Comparison of ENCODE assay signal across 1 cellular context in the genomic region with DNA sequence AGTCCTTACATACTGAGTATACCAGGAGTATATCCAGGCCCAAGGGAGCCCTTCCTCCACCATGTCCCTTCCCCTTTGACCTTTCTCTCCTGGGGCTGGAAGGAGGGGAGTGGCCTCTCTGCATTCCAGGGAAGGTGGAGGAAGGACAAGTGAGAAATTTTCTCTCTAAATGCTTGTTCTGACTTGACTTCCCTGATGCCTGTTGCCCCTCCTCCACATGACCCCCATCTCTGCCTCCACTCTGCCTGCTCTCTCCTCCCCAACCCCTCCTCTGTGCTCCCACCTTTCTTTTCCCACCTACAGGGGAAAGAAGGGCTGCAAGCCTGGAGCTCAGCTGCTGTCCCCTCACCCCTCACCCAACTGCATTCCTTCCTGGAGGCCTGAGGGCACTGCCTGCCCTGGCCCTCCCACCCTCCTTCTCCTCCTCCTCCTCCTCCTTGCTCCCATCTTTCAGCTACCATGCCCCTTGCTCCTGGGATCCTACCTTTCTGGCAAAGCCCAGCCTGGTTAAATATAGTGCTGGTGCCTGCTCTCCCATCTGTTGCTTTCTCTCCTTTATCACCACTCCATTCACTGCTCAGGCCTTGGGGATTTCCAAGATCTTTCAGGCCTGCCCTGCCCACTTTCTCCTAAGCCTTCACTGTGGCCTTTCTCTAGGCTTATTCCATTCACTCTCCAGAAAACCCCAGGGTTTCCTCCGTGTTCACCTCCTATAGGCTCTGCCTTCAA.
TF ChIP-seq lines count a peak whose summit lies in the region.

No MANE protein-coding gene starts in this region.

TF ChIP-seq in GM12878, 131 proteins besides CTCF, POLR2A, EP300 and RAD21:
- TF ChIP-seq, protein P1, sequence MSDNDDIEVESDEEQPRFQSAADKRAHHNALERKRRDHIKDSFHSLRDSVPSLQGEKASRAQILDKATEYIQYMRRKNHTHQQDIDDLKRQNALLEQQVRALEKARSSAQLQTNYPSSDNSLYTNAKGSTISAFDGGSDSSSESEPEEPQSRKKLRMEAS (IDR thresholded peaks at IDR 0.05; ENCODE audit: low read depth, low read length): no peak
- TF ChIP-seq HDAC2 (IDR thresholded peaks at IDR 0.05) (no peak), MYB (IDR thresholded peaks at IDR 0.05; ENCODE audit: borderline replicate concordance, low read depth, low read length) (no peak), ZBED1 (IDR thresholded peaks at IDR 0.05; ENCODE audit: borderline replicate concordance) (no peak), BMI1 (IDR thresholded peaks at IDR 0.05; ENCODE audit: borderline replicate concordance) (no peak), SPI1 (IDR thresholded peaks at IDR 0.05; ENCODE audit: borderline replicate concordance, insufficient read depth, low read depth, low read length) (no peak), HCFC1 (IDR thresholded peaks at IDR 0.05; ENCODE audit: low read length) (no peak), CHD2 (IDR thresholded peaks at IDR 0.05; ENCODE audit: borderline replicate concordance, low read depth, low read length) (no peak), CHD4 (IDR thresholded peaks at IDR 0.05) (no peak), ZNF24 (IDR thresholded peaks at IDR 0.05) (no peak), POLR2AphosphoS2 (IDR thresholded peaks at IDR 0.05; ENCODE audit: low read depth, low read length) (no peak)
- TF ChIP-seq, protein P2, sequence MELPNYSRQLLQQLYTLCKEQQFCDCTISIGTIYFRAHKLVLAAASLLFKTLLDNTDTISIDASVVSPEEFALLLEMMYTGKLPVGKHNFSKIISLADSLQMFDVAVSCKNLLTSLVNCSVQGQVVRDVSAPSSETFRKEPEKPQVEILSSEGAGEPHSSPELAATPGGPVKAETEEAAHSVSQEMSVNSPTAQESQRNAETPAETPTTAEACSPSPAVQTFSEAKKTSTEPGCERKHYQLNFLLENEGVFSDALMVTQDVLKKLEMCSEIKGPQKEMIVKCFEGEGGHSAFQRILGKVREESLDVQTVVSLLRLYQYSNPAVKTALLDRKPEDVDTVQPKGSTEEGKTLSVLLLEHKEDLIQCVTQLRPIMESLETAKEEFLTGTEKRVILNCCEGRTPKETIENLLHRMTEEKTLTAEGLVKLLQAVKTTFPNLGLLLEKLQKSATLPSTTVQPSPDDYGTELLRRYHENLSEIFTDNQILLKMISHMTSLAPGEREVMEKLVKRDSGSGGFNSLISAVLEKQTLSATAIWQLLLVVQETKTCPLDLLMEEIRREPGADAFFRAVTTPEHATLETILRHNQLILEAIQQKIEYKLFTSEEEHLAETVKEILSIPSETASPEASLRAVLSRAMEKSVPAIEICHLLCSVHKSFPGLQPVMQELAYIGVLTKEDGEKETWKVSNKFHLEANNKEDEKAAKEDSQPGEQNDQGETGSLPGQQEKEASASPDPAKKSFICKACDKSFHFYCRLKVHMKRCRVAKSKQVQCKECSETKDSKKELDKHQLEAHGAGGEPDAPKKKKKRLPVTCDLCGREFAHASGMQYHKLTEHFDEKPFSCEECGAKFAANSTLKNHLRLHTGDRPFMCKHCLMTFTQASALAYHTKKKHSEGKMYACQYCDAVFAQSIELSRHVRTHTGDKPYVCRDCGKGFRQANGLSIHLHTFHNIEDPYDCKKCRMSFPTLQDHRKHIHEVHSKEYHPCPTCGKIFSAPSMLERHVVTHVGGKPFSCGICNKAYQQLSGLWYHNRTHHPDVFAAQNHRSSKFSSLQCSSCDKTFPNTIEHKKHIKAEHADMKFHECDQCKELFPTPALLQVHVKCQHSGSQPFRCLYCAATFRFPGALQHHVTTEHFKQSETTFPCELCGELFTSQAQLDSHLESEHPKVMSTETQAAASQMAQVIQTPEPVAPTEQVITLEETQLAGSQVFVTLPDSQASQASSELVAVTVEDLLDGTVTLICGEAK (IDR thresholded peaks at IDR 0.05; ENCODE audit: borderline replicate concordance): no peak
- TF ChIP-seq, protein P3, sequence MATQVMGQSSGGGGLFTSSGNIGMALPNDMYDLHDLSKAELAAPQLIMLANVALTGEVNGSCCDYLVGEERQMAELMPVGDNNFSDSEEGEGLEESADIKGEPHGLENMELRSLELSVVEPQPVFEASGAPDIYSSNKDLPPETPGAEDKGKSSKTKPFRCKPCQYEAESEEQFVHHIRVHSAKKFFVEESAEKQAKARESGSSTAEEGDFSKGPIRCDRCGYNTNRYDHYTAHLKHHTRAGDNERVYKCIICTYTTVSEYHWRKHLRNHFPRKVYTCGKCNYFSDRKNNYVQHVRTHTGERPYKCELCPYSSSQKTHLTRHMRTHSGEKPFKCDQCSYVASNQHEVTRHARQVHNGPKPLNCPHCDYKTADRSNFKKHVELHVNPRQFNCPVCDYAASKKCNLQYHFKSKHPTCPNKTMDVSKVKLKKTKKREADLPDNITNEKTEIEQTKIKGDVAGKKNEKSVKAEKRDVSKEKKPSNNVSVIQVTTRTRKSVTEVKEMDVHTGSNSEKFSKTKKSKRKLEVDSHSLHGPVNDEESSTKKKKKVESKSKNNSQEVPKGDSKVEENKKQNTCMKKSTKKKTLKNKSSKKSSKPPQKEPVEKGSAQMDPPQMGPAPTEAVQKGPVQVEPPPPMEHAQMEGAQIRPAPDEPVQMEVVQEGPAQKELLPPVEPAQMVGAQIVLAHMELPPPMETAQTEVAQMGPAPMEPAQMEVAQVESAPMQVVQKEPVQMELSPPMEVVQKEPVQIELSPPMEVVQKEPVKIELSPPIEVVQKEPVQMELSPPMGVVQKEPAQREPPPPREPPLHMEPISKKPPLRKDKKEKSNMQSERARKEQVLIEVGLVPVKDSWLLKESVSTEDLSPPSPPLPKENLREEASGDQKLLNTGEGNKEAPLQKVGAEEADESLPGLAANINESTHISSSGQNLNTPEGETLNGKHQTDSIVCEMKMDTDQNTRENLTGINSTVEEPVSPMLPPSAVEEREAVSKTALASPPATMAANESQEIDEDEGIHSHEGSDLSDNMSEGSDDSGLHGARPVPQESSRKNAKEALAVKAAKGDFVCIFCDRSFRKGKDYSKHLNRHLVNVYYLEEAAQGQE (IDR thresholded peaks at IDR 0.05; ENCODE audit: low read depth, low read length): no peak
- TF ChIP-seq, protein P4, sequence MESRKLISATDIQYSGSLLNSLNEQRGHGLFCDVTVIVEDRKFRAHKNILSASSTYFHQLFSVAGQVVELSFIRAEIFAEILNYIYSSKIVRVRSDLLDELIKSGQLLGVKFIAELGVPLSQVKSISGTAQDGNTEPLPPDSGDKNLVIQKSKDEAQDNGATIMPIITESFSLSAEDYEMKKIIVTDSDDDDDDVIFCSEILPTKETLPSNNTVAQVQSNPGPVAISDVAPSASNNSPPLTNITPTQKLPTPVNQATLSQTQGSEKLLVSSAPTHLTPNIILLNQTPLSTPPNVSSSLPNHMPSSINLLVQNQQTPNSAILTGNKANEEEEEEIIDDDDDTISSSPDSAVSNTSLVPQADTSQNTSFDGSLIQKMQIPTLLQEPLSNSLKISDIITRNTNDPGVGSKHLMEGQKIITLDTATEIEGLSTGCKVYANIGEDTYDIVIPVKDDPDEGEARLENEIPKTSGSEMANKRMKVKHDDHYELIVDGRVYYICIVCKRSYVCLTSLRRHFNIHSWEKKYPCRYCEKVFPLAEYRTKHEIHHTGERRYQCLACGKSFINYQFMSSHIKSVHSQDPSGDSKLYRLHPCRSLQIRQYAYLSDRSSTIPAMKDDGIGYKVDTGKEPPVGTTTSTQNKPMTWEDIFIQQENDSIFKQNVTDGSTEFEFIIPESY (IDR thresholded peaks at IDR 0.05): no peak
- TF ChIP-seq, protein P5, sequence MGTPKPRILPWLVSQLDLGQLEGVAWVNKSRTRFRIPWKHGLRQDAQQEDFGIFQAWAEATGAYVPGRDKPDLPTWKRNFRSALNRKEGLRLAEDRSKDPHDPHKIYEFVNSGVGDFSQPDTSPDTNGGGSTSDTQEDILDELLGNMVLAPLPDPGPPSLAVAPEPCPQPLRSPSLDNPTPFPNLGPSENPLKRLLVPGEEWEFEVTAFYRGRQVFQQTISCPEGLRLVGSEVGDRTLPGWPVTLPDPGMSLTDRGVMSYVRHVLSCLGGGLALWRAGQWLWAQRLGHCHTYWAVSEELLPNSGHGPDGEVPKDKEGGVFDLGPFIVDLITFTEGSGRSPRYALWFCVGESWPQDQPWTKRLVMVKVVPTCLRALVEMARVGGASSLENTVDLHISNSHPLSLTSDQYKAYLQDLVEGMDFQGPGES (IDR thresholded peaks at IDR 0.05): no peak
- TF ChIP-seq, protein P6, sequence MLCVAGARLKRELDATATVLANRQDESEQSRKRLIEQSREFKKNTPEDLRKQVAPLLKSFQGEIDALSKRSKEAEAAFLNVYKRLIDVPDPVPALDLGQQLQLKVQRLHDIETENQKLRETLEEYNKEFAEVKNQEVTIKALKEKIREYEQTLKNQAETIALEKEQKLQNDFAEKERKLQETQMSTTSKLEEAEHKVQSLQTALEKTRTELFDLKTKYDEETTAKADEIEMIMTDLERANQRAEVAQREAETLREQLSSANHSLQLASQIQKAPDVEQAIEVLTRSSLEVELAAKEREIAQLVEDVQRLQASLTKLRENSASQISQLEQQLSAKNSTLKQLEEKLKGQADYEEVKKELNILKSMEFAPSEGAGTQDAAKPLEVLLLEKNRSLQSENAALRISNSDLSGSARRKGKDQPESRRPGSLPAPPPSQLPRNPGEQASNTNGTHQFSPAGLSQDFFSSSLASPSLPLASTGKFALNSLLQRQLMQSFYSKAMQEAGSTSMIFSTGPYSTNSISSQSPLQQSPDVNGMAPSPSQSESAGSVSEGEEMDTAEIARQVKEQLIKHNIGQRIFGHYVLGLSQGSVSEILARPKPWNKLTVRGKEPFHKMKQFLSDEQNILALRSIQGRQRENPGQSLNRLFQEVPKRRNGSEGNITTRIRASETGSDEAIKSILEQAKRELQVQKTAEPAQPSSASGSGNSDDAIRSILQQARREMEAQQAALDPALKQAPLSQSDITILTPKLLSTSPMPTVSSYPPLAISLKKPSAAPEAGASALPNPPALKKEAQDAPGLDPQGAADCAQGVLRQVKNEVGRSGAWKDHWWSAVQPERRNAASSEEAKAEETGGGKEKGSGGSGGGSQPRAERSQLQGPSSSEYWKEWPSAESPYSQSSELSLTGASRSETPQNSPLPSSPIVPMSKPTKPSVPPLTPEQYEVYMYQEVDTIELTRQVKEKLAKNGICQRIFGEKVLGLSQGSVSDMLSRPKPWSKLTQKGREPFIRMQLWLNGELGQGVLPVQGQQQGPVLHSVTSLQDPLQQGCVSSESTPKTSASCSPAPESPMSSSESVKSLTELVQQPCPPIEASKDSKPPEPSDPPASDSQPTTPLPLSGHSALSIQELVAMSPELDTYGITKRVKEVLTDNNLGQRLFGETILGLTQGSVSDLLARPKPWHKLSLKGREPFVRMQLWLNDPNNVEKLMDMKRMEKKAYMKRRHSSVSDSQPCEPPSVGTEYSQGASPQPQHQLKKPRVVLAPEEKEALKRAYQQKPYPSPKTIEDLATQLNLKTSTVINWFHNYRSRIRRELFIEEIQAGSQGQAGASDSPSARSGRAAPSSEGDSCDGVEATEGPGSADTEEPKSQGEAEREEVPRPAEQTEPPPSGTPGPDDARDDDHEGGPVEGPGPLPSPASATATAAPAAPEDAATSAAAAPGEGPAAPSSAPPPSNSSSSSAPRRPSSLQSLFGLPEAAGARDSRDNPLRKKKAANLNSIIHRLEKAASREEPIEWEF (IDR thresholded peaks at IDR 0.05; ENCODE audit: insufficient replicate concordance, low read depth, low read length): no peak
- TF ChIP-seq, protein P7, sequence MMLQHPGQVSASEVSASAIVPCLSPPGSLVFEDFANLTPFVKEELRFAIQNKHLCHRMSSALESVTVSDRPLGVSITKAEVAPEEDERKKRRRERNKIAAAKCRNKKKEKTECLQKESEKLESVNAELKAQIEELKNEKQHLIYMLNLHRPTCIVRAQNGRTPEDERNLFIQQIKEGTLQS (IDR thresholded peaks at IDR 0.05; ENCODE audit: borderline replicate concordance, extremely low read depth, low read depth, low read length): no peak
- TF ChIP-seq, protein P8, sequence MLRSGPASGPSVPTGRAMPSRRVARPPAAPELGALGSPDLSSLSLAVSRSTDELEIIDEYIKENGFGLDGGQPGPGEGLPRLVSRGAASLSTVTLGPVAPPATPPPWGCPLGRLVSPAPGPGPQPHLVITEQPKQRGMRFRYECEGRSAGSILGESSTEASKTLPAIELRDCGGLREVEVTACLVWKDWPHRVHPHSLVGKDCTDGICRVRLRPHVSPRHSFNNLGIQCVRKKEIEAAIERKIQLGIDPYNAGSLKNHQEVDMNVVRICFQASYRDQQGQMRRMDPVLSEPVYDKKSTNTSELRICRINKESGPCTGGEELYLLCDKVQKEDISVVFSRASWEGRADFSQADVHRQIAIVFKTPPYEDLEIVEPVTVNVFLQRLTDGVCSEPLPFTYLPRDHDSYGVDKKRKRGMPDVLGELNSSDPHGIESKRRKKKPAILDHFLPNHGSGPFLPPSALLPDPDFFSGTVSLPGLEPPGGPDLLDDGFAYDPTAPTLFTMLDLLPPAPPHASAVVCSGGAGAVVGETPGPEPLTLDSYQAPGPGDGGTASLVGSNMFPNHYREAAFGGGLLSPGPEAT (IDR thresholded peaks at IDR 0.05; ENCODE audit: low read depth): no peak
- TF ChIP-seq, protein P9, sequence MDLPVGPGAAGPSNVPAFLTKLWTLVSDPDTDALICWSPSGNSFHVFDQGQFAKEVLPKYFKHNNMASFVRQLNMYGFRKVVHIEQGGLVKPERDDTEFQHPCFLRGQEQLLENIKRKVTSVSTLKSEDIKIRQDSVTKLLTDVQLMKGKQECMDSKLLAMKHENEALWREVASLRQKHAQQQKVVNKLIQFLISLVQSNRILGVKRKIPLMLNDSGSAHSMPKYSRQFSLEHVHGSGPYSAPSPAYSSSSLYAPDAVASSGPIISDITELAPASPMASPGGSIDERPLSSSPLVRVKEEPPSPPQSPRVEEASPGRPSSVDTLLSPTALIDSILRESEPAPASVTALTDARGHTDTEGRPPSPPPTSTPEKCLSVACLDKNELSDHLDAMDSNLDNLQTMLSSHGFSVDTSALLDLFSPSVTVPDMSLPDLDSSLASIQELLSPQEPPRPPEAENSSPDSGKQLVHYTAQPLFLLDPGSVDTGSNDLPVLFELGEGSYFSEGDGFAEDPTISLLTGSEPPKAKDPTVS (IDR thresholded peaks at IDR 0.05; ENCODE audit: low read depth, low read length): no peak
TF ChIP-seq in GM12878: peak in this region for 0.
